Comparison of ENCODE assay signal across 1 cellular context in the genomic region with DNA sequence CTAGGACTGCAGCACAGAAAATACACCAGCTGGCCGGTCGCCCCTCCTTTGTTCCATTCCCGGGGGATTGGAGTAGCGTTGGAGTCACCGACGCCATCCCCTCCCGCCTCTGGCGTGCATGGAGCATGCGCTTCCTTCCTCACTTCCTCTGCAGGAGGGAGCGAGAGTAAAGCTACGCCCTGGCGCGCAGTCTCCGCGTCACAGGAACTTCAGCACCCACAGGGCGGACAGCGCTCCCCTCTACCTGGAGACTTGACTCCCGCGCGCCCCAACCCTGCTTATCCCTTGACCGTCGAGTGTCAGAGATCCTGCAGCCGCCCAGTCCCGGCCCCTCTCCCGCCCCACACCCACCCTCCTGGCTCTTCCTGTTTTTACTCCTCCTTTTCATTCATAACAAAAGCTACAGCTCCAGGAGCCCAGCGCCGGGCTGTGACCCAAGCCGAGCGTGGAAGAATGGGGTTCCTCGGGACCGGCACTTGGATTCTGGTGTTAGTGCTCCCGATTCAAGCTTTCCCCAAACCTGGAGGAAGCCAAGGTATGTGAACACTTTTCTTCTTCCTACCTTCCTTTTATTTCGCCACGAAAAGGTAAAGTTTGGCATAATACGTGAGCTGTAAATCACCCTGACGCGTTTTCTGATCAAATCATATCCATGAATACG.
TF ChIP-seq lines count a peak whose summit lies in the region.

SCG3 (plus strand) TSS at position 201 of the 661 bp plus-strand sequence; CDS start at position 454, 253 bp downstream.

TF ChIP-seq in K562, 482 proteins besides CTCF, POLR2A, EP300 and RAD21 (continued from another document):
- TF ChIP-seq FUS (optimal IDR thresholded peaks at IDR 0.05; ENCODE audit: low read depth, low read length) = no peak
- TF ChIP-seq, protein P1, sequence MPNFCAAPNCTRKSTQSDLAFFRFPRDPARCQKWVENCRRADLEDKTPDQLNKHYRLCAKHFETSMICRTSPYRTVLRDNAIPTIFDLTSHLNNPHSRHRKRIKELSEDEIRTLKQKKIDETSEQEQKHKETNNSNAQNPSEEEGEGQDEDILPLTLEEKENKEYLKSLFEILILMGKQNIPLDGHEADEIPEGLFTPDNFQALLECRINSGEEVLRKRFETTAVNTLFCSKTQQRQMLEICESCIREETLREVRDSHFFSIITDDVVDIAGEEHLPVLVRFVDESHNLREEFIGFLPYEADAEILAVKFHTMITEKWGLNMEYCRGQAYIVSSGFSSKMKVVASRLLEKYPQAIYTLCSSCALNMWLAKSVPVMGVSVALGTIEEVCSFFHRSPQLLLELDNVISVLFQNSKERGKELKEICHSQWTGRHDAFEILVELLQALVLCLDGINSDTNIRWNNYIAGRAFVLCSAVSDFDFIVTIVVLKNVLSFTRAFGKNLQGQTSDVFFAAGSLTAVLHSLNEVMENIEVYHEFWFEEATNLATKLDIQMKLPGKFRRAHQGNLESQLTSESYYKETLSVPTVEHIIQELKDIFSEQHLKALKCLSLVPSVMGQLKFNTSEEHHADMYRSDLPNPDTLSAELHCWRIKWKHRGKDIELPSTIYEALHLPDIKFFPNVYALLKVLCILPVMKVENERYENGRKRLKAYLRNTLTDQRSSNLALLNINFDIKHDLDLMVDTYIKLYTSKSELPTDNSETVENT (CRISPR knock-in tag; IDR thresholded peaks at IDR 0.05) = no peak
- no peak for TF ChIP-seq FOXO4 (CRISPR knock-in tag; IDR thresholded peaks at IDR 0.05)
- no peak for TF ChIP-seq ZNF274 (IDR thresholded peaks at IDR 0.05; ENCODE audit: borderline replicate concordance, low read depth, low read length)
